ENCODE assay signal across 14 cellular contexts in the genomic region with DNA sequence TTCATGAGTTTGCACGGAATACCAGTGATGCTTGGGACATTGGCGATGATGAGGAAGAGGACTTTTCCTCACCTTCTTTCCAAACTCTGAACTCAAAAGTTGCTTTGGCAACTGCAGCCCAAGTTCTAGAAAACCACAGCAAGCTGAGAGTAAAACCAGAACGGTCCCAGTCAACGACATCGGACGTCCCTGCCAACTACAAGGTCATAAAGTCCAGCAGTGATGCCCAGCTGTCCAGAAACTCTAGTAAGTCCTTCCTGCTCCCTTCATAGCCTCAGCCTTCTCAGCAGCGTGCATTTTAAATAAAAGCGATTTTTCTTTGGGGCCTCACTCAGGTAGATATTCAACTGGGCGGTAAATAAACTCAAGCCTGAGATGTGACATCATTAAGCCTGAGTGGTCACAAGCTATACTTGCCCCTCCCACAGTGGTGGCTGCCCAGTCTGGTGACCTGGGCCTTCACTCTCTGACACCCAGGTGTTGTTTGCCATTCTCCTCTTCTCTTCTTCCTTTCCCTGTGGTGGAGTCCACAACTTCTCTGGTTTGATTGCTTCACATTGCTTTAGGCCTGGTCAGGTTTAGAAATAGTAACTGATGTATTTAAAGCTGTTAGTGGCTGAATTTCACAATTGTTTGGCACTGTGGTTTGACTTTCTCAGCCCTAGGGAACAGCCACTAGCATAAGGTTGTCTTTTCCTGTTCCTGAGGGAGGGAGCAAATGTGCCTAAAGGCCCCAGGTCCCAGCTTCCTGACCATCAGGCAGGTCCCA. TPM values are rescaled to one million over a fixed set of nuclear protein-coding genes. Genes with fewer than 3 reads are reported as not detected.
A peak's percentile ranks its signal among the peaks of the same experiment; 100 is the strongest.
DNase-seq lines count a peak whose midpoint lies in the region; ATAC-seq and TF ChIP-seq lines count a peak whose summit lies in the region.
"Had no signal": no experiment of that assay in that cellular context is flagged by ENCODE, and none has a peak within 500 bp of the region (broad histone marks: within the 10 kb centered on the region; RNA-seq: fewer than 3 reads in every experiment).

No MANE protein-coding gene starts in this region.

- intact Hi-C loops in activated CD4-positive, alpha-beta T cell treated with anti-CD3 and anti-CD28 coated beads, Interleukin-2, amount 10 ng/mL, durations not matched to agents 24 days and 14 days (cut with micrococcal nuclease): no loop called here
- intact Hi-C loops in Right ventricle myocardium superior (cut with DNase I): no loop called here

- no peaks in the 10 kb centered on the region for H3K27me3 ChIP-seq in thoracic aorta (replicated peaks; ENCODE audit: insufficient read depth)
- H3K27me3 ChIP-seq: sigmoid colon had no signal

- no peak for DNase-seq in activated CD4-positive, alpha-beta T cell treated with anti-CD3 and anti-CD28 coated beads, Interleukin-2, amount 10 ng/mL, durations not matched to agents 24 days and 14 days
- no peak for DNase-seq in activated CD4-positive, alpha-beta T cell treated with anti-CD3 and anti-CD28 coated beads for 4 hours
- DNase-seq in WTC11 (ENCODE audit: low spot score) (no peak), Right ventricle myocardium superior (no peak), thoracic aorta (ENCODE audit: low spot score) (no peak), NCI-H345 (lab: John Stamatoyannopoulos, UW) (no peak)
- DNase-seq: left colon, MM.1S, sigmoid colon had no signal

- H3K36me3 ChIP-seq in thoracic aorta: peaks cover 2% of the 10 kb centered on the region

- H3K9me3 Mint-ChIP-seq in activated CD4-positive, alpha-beta T cell treated with anti-CD3 and anti-CD28 coated beads, Interleukin-2, amount 10 ng/mL, durations not matched to agents 24 days and 14 days: no peaks in the 10 kb centered on the region
- no peaks in the 10 kb centered on the region for H3K9me3 Mint-ChIP-seq in WTC11
- H3K9me3 Mint-ChIP-seq: activated naive CD4-positive, alpha-beta T cell treated with anti-CD3 and anti-CD28 coated beads, Interleukin-2, amount 50 U/mL, for 24 hours had no signal

- H3K4me1 ChIP-seq in thoracic aorta (ENCODE audit: control insufficient read depth in 1 of 2, low read depth in 2 of 2): peaks cover 35 to 71% of the 10 kb centered on the region in 2 donors
- H3K4me1 ChIP-seq: A549 had no signal

- peak overlapping the region; percentile 36 for H3K27ac Mint-ChIP-seq in activated CD4-positive, alpha-beta T cell treated with anti-CD3 and anti-CD28 coated beads, Interleukin-2, amount 10 ng/mL, durations not matched to agents 24 days and 14 days
- H3K27ac Mint-ChIP-seq in WTC11: peak overlapping the region; percentile 25; the same call in 1 of the 2 replicates
- H3K27ac Mint-ChIP-seq: activated naive CD4-positive, alpha-beta T cell treated with anti-CD3 and anti-CD28 coated beads, Interleukin-2, amount 50 U/mL, for 24 hours had no signal

- POLR2A ChIA-PET in WTC11 (lab: Charles Lee): no interaction called here

- TF ChIP-seq CTCF in WTC11 (IDR thresholded peaks at IDR 0.05) (no peak), thoracic aorta (IDR thresholded peaks at IDR 0.05) (no peak)

- no peaks in the 10 kb centered on the region for H3K9me3 ChIP-seq in thoracic aorta
- H3K9me3 ChIP-seq: A549, sigmoid colon had no signal

- peaks cover 54% of the 10 kb centered on the region for H3K36me3 Mint-ChIP-seq in activated CD4-positive, alpha-beta T cell treated with anti-CD3 and anti-CD28 coated beads, Interleukin-2, amount 10 ng/mL, durations not matched to agents 24 days and 14 days (ENCODE audit: low read depth)
- H3K36me3 Mint-ChIP-seq in WTC11: peaks cover 35% of the 10 kb centered on the region

- H3K4me3 Mint-ChIP-seq in activated CD4-positive, alpha-beta T cell treated with anti-CD3 and anti-CD28 coated beads, Interleukin-2, amount 10 ng/mL, durations not matched to agents 24 days and 14 days: no peak overlapping the region
- H3K4me3 Mint-ChIP-seq in WTC11: no peak overlapping the region
- H3K4me3 Mint-ChIP-seq: activated naive CD4-positive, alpha-beta T cell treated with anti-CD3 and anti-CD28 coated beads, Interleukin-2, amount 50 U/mL, for 24 hours had no signal

- no peak overlapping the region for H3K4me3 ChIP-seq in thoracic aorta
- H3K4me3 ChIP-seq: A549, sigmoid colon had no signal

- H3K27ac ChIP-seq in thoracic aorta: peak overlapping the region; percentile 75 to 88
- H3K27ac ChIP-seq: A549, VCaP had no signal

- ATAC-seq in WTC11 (no peak), Right ventricle myocardium superior (ENCODE audit: poor library complexity) (peak; percentile 78), thoracic aorta (ENCODE audit: insufficient number of reproducible peaks, low FRiP score, low read depth) (peak; percentile 56), GM18861 (IDR thresholded peaks at IDR 0.05; ENCODE audit: unreplicated experiment) (no peak), GM21619 (IDR thresholded peaks at IDR 0.05; ENCODE audit: unreplicated experiment) (no peak)
- ATAC-seq: A549, left colon had no signal

- peaks cover 67% of the 10 kb centered on the region for H3K4me1 Mint-ChIP-seq in activated CD4-positive, alpha-beta T cell treated with anti-CD3 and anti-CD28 coated beads, Interleukin-2, amount 10 ng/mL, durations not matched to agents 24 days and 14 days
- H3K4me1 Mint-ChIP-seq in WTC11: 0 out of 2 replicates have a peak, but pooled peaks cover 5% of the 10 kb centered on the region

- H3K27me3 Mint-ChIP-seq in activated CD4-positive, alpha-beta T cell treated with anti-CD3 and anti-CD28 coated beads, Interleukin-2, amount 10 ng/mL, durations not matched to agents 24 days and 14 days: no peaks in the 10 kb centered on the region
- H3K27me3 Mint-ChIP-seq in WTC11 (ENCODE audit: low read depth): no peaks in the 10 kb centered on the region
- H3K27me3 Mint-ChIP-seq: activated naive CD4-positive, alpha-beta T cell treated with anti-CD3 and anti-CD28 coated beads, Interleukin-2, amount 50 U/mL, for 24 hours had no signal

- CTCF ChIA-PET in WTC11 (lab: Charles Lee): no interaction called here

TF ChIP-seq in WTC11, 78 proteins besides CTCF, POLR2A, EP300 and RAD21:
- TF ChIP-seq TP53 (CRISPR knock-in tag; IDR thresholded peaks at IDR 0.05) (no peak), OVOL2 (CRISPR knock-in tag; IDR thresholded peaks at IDR 0.05; ENCODE audit: borderline replicate concordance) (no peak), GTF2I (CRISPR knock-in tag; conservative IDR thresholded peaks at IDR 0.05) (no peak), FOXP1 (CRISPR knock-in tag; IDR thresholded peaks at IDR 0.05; ENCODE audit: borderline replicate concordance) (no peak)
- TF ChIP-seq, protein P1, sequence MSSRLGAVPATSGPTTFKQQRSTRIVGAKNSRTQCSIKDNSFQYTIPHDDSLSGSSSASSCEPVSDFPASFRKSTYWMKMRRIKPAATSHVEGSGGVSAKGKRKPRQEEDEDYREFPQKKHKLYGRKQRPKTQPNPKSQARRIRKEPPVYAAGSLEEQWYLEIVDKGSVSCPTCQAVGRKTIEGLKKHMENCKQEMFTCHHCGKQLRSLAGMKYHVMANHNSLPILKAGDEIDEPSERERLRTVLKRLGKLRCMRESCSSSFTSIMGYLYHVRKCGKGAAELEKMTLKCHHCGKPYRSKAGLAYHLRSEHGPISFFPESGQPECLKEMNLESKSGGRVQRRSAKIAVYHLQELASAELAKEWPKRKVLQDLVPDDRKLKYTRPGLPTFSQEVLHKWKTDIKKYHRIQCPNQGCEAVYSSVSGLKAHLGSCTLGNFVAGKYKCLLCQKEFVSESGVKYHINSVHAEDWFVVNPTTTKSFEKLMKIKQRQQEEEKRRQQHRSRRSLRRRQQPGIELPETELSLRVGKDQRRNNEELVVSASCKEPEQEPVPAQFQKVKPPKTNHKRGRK (CRISPR knock-in tag; IDR thresholded peaks at IDR 0.05; ENCODE audit: borderline replicate concordance): no peak
- TF ChIP-seq, protein P2, sequence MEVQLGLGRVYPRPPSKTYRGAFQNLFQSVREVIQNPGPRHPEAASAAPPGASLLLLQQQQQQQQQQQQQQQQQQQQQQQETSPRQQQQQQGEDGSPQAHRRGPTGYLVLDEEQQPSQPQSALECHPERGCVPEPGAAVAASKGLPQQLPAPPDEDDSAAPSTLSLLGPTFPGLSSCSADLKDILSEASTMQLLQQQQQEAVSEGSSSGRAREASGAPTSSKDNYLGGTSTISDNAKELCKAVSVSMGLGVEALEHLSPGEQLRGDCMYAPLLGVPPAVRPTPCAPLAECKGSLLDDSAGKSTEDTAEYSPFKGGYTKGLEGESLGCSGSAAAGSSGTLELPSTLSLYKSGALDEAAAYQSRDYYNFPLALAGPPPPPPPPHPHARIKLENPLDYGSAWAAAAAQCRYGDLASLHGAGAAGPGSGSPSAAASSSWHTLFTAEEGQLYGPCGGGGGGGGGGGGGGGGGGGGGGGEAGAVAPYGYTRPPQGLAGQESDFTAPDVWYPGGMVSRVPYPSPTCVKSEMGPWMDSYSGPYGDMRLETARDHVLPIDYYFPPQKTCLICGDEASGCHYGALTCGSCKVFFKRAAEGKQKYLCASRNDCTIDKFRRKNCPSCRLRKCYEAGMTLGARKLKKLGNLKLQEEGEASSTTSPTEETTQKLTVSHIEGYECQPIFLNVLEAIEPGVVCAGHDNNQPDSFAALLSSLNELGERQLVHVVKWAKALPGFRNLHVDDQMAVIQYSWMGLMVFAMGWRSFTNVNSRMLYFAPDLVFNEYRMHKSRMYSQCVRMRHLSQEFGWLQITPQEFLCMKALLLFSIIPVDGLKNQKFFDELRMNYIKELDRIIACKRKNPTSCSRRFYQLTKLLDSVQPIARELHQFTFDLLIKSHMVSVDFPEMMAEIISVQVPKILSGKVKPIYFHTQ (CRISPR knock-in tag; IDR thresholded peaks at IDR 0.05): no peak
TF ChIP-seq in WTC11: peak in this region for 0.

RNA-seq across cellular contexts. Expression of a gene that starts 21.6 kb away (rescaled TPM):
- total RNA-seq in activated CD4-positive, alpha-beta T cell treated with anti-CD3 and anti-CD28 coated beads, Interleukin-2, amount 10 ng/mL, durations not matched to agents 24 days and 14 days: 4.1 and 6.1 TPM in 2 replicates
- total RNA-seq in WTC11 (2021) (0.55 to 0.99 TPM (median 0.61 TPM) in 3 replicates), Right ventricle myocardium superior (not detected), thoracic aorta (1 to 10 TPM in 1 of 2 donors, under 1 TPM in 1; 0.41 to 6.2 TPM)

RNA-seq across cellular contexts. Expression of a gene that starts 22.0 kb away (rescaled TPM):
- 17.2 and 18.7 TPM in 2 replicates for total RNA-seq in activated CD4-positive, alpha-beta T cell treated with anti-CD3 and anti-CD28 coated beads, Interleukin-2, amount 10 ng/mL, durations not matched to agents 24 days and 14 days
- total RNA-seq in WTC11 (2021) (16.4 to 18.7 TPM (median 16.7 TPM) in 3 replicates), Right ventricle myocardium superior (5.6 TPM), thoracic aorta (10 to 100 TPM in 1 of 2 donors, 1 to 10 TPM in 1; 7.7 to 11.6 TPM)

Comparison
In these comparisons a context has a peak if more than half of its experiments do, and no peak if none do; other contexts are left out.
1. ATAC-seq: peak in Right ventricle myocardium superior (single experiment) and thoracic aorta (single experiment); none in WTC11 (single experiment), GM18861 (single experiment) and GM21619 (single experiment).